In the genomic region with DNA sequence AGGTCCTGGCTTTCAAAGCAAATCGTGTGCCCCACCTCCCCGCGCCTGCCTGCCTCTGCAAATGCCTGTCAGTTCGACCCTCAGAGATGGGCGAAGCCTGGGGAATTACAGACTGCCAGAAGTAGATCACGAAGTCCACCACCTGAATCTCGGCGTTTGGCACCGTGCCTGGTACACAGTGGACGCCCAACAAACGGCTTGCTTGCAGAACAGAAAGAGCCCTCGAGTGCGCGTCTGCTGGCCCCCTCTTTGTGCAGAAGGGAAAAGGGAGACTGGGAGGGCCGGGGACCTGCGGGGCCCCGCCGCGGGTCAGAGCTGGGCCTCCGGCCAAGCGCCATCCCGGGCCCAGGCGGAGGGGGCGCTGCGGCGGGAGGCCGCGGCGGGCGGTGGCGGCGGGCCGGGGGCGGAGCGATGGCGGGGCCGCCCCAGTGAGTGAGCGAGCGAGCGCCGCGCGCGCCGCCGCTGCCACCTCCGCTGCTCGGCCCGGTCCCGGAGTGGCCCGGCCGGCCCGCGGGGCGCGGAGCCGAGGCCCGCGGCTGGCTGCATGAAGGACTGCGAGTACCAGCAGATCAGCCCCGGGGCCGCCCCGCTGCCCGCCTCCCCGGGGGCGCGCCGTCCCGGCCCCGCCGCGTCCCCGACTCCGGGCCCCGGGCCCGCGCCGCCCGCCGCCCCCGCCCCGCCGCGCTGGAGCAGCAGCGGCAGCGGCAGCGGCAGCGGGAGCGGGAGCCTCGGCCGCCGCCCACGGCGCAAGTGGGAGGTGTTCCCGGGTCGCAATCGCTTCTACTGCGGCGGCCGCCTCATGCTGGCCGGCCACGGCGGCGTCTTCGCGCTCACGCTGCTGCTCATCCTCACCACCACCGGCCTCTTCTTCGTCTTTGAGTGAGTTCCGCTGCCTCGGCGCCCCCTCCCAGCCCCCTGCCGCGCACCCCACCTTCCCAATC, we compare ENCODE assay signal across 8 cellular contexts. TPM values are rescaled to one million over a fixed set of nuclear protein-coding genes. Genes with fewer than 3 reads are reported as not detected.
DNase-seq lines count a peak whose midpoint lies in the region; ATAC-seq and TF ChIP-seq lines count a peak whose summit lies in the region.

A gene with protein sequence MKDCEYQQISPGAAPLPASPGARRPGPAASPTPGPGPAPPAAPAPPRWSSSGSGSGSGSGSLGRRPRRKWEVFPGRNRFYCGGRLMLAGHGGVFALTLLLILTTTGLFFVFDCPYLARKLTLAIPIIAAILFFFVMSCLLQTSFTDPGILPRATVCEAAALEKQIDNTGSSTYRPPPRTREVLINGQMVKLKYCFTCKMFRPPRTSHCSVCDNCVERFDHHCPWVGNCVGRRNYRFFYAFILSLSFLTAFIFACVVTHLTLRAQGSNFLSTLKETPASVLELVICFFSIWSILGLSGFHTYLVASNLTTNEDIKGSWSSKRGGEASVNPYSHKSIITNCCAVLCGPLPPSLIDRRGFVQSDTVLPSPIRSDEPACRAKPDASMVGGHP (plus strand): TSS at position 428 of the 941 bp plus-strand sequence. CDS start 117 bp downstream, at position 545.

- H3K27ac ChIP-seq in KMS-11, result peak within 1 kb of the TSS; percentile 43
- peak within 1 kb of the TSS in 4 of 5 donors; percentile 46 to 90 (median 48) for H3K27ac ChIP-seq in adrenal gland
- peak within 1 kb of the TSS; percentile 89 to 90 for H3K27ac ChIP-seq in uterus

- peak within 1 kb of the TSS; percentile 66 for H3K9ac ChIP-seq in KMS-11

- H4K20me1 ChIP-seq in KMS-11 (ENCODE audit: insufficient read depth), result no peaks in the 10 kb centered on the region

- intact Hi-C loops in adrenal gland (cut with DNase I) (no loop called here), left cardiac atrium (cut with DNase I) (no loop called here), posterior vena cava (cut with DNase I) (no loop called here), uterus (cut with DNase I; ENCODE audit: low total_unique reads) (no loop called here)

- H3K4me1 ChIP-seq in KMS-11 (ENCODE audit: low read depth, poor library complexity, severe bottlenecking) (peaks cover 45% of the 10 kb centered on the region), adrenal gland (replicated peaks in 1 of 2) (peaks cover 16 to 39% of the 10 kb centered on the region in 2 donors), uterus (peaks cover 10 to 20% of the 10 kb centered on the region in 2 donors)

- WGBS in adrenal gland, 4 donors, result 0 to 1% (median 0%) methylated on average over 10 to 108 of the region's 114 CpGs

- H3K9me3 ChIP-seq in adrenal gland (replicated peaks in 1 of 3) (no peaks in the 10 kb centered on the region), uterus (no peaks in the 10 kb centered on the region)

- TF ChIP-seq CTCF in KMS-11 (conservative IDR thresholded peaks at IDR 0.05; ENCODE audit: low read depth, low read length) (peak; percentile 58), adrenal gland (IDR thresholded peaks at IDR 0.05) (peak in 5 of 6 experiments; percentile 36 to 75 (median 49)), uterus (IDR thresholded peaks at IDR 0.05) (peak; percentile 29 to 89 (median 73))

- peak within 1 kb of the TSS; percentile 99 for H3K4me2 ChIP-seq in KMS-11

- H3K4me3 ChIP-seq in KMS-11 (IDR thresholded peaks at IDR 0.05; ENCODE audit: insufficient read depth, low read depth, low read length) (peak within 1 kb of the TSS; percentile 79), adrenal gland (peak within 1 kb of the TSS; percentile 50 to 89 (median 56)), uterus (peak within 1 kb of the TSS; percentile 82 to 87)

- ATAC-seq in GM21528 (IDR thresholded peaks at IDR 0.05; ENCODE audit: low FRiP score, unreplicated experiment), result peak; percentile 69
- peak; percentile 82 to 92 for ATAC-seq in left cardiac atrium

- H3K36me3 ChIP-seq in KMS-11 (ENCODE audit: insufficient read depth) (no peaks in the 10 kb centered on the region), adrenal gland (replicated peaks in 1 of 2) (no peaks in the 10 kb centered on the region), uterus (no peaks in the 10 kb centered on the region)

- TF ChIP-seq POLR2A in adrenal gland (IDR thresholded peaks at IDR 0.05) (peak in 1 of 2 donors; percentile 50), uterus (IDR thresholded peaks at IDR 0.05) (peak; percentile 37 to 62)

- peaks cover 37% of the 10 kb centered on the region for H3K79me2 ChIP-seq in KMS-11 (ENCODE audit: insufficient read depth, low read depth)

- DNase-seq in DMS79 treated with DMSO at 0.1 percent for 48 hours (lab: John Stamatoyannopoulos, UW), result peak; percentile 54
- DNase-seq in SW480 (ENCODE audit: low spot score), result peak; percentile 41
- peak; percentile 50 to 76 (median 69) for DNase-seq in adrenal gland
- peak; percentile 75 for DNase-seq in left cardiac atrium
- peak; percentile 89 for DNase-seq in posterior vena cava (ENCODE audit: low spot score)
- DNase-seq in uterus, result peak; percentile 70 to 72

- peak within 1 kb of the TSS; percentile 100 for H2AFZ ChIP-seq in KMS-11 (ENCODE audit: low read depth)

- H3K27me3 ChIP-seq in KMS-11 (ENCODE audit: insufficient read depth, low read depth), result no peaks in the 10 kb centered on the region
- H3K27me3 ChIP-seq in adrenal gland, result no peaks in the 10 kb centered on the region
- no peaks in the 10 kb centered on the region for H3K27me3 ChIP-seq in uterus

RNA-seq across cellular contexts. Expression of the gene that starts here (rescaled TPM):
- total RNA-seq in adrenal gland, result 10 to 100 TPM in 4 of 8 donors, 1 to 10 TPM in 4; 4.9 to 16.5 (median 10.0) TPM
- 10 to 100 TPM in 2 of 3 donors, 1 to 10 TPM in 1; 5.7 to 13.4 (median 11.7) TPM for polyA plus RNA-seq in adrenal gland
- total RNA-seq in left cardiac atrium, result 10 to 100 TPM; 15.6 to 18.6 TPM
- 10 to 100 TPM; 17.4 to 17.7 TPM for total RNA-seq in posterior vena cava
- 10 to 100 TPM in 2 of 4 donors, 1 to 10 TPM in 2; 1.2 to 19.8 (median 8.0) TPM for total RNA-seq in uterus

Comparison
In these comparisons a context has a peak if more than half of its experiments do, and no peak if none do; other contexts are left out.
1. Peak in every context shown above with its lines: DNase-seq, ATAC-seq, H3K4me3 ChIP-seq and H3K27ac ChIP-seq.